38 cellular contexts compared by ENCODE assay signal in the genomic region with DNA sequence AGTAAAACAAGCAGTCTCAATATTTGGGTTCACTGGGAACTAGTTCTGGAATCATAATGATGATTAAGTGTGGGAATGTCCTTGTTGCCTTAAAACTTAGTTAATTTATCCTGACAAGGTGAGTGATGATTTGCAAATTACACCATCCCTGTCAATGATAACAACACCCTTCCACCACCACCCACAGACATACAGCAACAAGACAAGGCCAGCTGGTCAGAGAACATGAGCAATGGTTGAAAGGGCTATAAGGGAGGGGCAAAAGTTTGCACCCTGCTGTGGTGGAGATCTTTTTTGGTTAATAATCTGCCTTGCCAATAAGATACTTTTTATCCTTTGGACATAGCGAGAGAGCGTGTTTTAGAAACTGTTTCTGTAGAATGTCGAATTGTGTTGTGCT.
"Had no signal": no experiment of that assay in that cellular context is flagged by ENCODE, and none has a peak within 500 bp of the region (broad histone marks: within the 10 kb centered on the region; RNA-seq: fewer than 3 reads in every experiment).

No MANE protein-coding gene starts in this region.

- H3K4me1 Mint-ChIP-seq: activated naive CD4-positive, alpha-beta T cell treated with anti-CD3 and anti-CD28 coated beads, Interleukin-2, amount 10 ng/mL, durations not matched to agents 7 days and 5 days; activated naive CD4-positive, alpha-beta T cell treated with anti-CD3 and anti-CD28 coated beads, Interleukin-2, amount 50 U/mL, for 24 hours; activated naive CD8-positive, alpha-beta T cell treated with anti-CD3 and anti-CD28 coated beads for 36 hours; activated naive CD8-positive, alpha-beta T cell treated with anti-CD3 and anti-CD28 coated beads, Interleukin-2, amount 10 ng/mL, durations not matched to agents 7 days and 5 days; activated naive CD8-positive, alpha-beta T cell treated with anti-CD3 and anti-CD28 coated beads, Interleukin-2, amount 50 U/mL, for 24 hours; activated T-helper 17 cell treated with anti-CD3 and anti-CD28 coated beads, Interleukin-2, amount 50 U/mL, for 72 hours; central memory CD8-positive, alpha-beta T cell had no signal

- H3K4me1 ChIP-seq: adrenal gland, ascending aorta, breast epithelium had no signal

- H3K4me3 Mint-ChIP-seq: activated naive CD4-positive, alpha-beta T cell treated with anti-CD3 and anti-CD28 coated beads for 36 hours; activated naive CD4-positive, alpha-beta T cell treated with anti-CD3 and anti-CD28 coated beads, Interleukin-2, amount 10 ng/mL, durations not matched to agents 7 days and 5 days; activated naive CD4-positive, alpha-beta T cell treated with anti-CD3 and anti-CD28 coated beads, Interleukin-2, amount 50 U/mL, for 24 hours; activated naive CD8-positive, alpha-beta T cell; activated naive CD8-positive, alpha-beta T cell treated with anti-CD3 and anti-CD28 coated beads for 36 hours; activated naive CD8-positive, alpha-beta T cell treated with anti-CD3 and anti-CD28 coated beads, Interleukin-2, amount 10 ng/mL, durations not matched to agents 7 days and 5 days; activated naive CD8-positive, alpha-beta T cell treated with anti-CD3 and anti-CD28 coated beads, Interleukin-2, amount 50 U/mL, for 24 hours; activated T-cell treated with anti-CD3 and anti-CD28 coated beads, Interleukin-2, amount 50 U/mL, for 24 hours; activated T-cell treated with anti-CD3 and anti-CD28 coated beads, Interleukin-2, amount 50 U/mL, for 4 hours; activated T-cell treated with anti-CD3 and anti-CD28 coated beads, Interleukin-2, amount 50 U/mL, for 72 hours; activated T-helper 17 cell treated with anti-CD3 and anti-CD28 coated beads, Interleukin-2, amount 50 U/mL, for 72 hours; brain; central memory CD8-positive, alpha-beta T cell had no signal

- ATAC-seq: activated naive CD4-positive, alpha-beta T cell treated with anti-CD3 and anti-CD28 coated beads, Interleukin-2, amount 50 U/mL, for 72 hours; activated naive CD8-positive, alpha-beta T cell treated with anti-CD3 and anti-CD28 coated beads, Interleukin-2, amount 50 U/mL, for 24 hours; activated T-cell treated with anti-CD3 and anti-CD28 coated beads, Interleukin-2, amount 50 U/mL, for 4 hours; activated T-cell treated with anti-CD3 and anti-CD28 coated beads, Interleukin-2, amount 50 U/mL, for 72 hours; activated T-helper 17 cell treated with anti-CD3 and anti-CD28 coated beads, Interleukin-2, amount 50 U/mL, for 72 hours had no signal

- H3K36me3 Mint-ChIP-seq: activated naive CD4-positive, alpha-beta T cell treated with anti-CD3 and anti-CD28 coated beads, Interleukin-2, amount 10 ng/mL, durations not matched to agents 7 days and 5 days; activated naive CD4-positive, alpha-beta T cell treated with anti-CD3 and anti-CD28 coated beads, Interleukin-2, amount 50 U/mL, for 24 hours; activated naive CD4-positive, alpha-beta T cell treated with anti-CD3 and anti-CD28 coated beads, Interleukin-2, amount 50 U/mL, for 72 hours; activated naive CD8-positive, alpha-beta T cell; activated naive CD8-positive, alpha-beta T cell treated with anti-CD3 and anti-CD28 coated beads for 36 hours; activated naive CD8-positive, alpha-beta T cell treated with anti-CD3 and anti-CD28 coated beads, Interleukin-2, amount 10 ng/mL, durations not matched to agents 7 days and 5 days; brain had no signal

- FAIRE-seq: astrocyte, bronchial epithelial cell had no signal

- H3K27ac Mint-ChIP-seq: activated naive CD4-positive, alpha-beta T cell treated with anti-CD3 and anti-CD28 coated beads for 36 hours; activated naive CD4-positive, alpha-beta T cell treated with anti-CD3 and anti-CD28 coated beads, Interleukin-2, amount 10 ng/mL, durations not matched to agents 7 days and 5 days; activated naive CD4-positive, alpha-beta T cell treated with anti-CD3 and anti-CD28 coated beads, Interleukin-2, amount 50 U/mL, for 24 hours; activated naive CD4-positive, alpha-beta T cell treated with anti-CD3 and anti-CD28 coated beads, Interleukin-2, amount 50 U/mL, for 72 hours; activated naive CD8-positive, alpha-beta T cell; activated naive CD8-positive, alpha-beta T cell treated with anti-CD3 and anti-CD28 coated beads for 36 hours; activated naive CD8-positive, alpha-beta T cell treated with anti-CD3 and anti-CD28 coated beads, Interleukin-2, amount 10 ng/mL, durations not matched to agents 7 days and 5 days; activated naive CD8-positive, alpha-beta T cell treated with anti-CD3 and anti-CD28 coated beads, Interleukin-2, amount 50 U/mL, for 24 hours; activated T-cell treated with anti-CD3 and anti-CD28 coated beads, Interleukin-2, amount 50 U/mL, for 24 hours; activated T-cell treated with anti-CD3 and anti-CD28 coated beads, Interleukin-2, amount 50 U/mL, for 72 hours; activated T-helper 17 cell treated with anti-CD3 and anti-CD28 coated beads, Interleukin-2, amount 50 U/mL, for 72 hours; activated T-helper 2 cell treated with anti-CD3 and anti-CD28 coated beads, Interferon-gamma antibody, Interleukin-2, Interleukin-4, amounts not matched to agents 10 μg/mL and 5 μg/mL and 100 μg/mL, durations not matched to agents 14 hours and 24 hours and 36 hours; brain had no signal

- H3K27ac ChIP-seq: adrenal gland, ascending aorta, brain microvascular endothelial cell, breast epithelium, cardiac muscle cell had no signal

- H3K36me3 ChIP-seq: adrenal gland, ascending aorta, brain microvascular endothelial cell, breast epithelium, cardiac muscle cell had no signal

- H3K27me3 ChIP-seq: adrenal gland, ascending aorta, brain microvascular endothelial cell, cardiac muscle cell had no signal

- DNase-seq: activated effector memory CD4-positive, alpha-beta T cell treated with anti-CD3 and anti-CD28 coated beads, Interleukin-2, amount 50 U/mL, for 16 hours; activated effector memory CD4-positive, alpha-beta T cell treated with Interleukin-2 at 50 U/mL for 16 hours; activated gamma-delta T cell; activated gamma-delta T cell treated with Interleukin-2 at 50 U/mL for 16 hours; activated naive CD4-positive, alpha-beta T cell; activated naive CD4-positive, alpha-beta T cell treated with anti-CD3 and anti-CD28 coated beads for 36 hours; activated naive CD4-positive, alpha-beta T cell treated with anti-CD3 and anti-CD28 coated beads, Interleukin-2, amount 10 ng/mL, durations not matched to agents 7 days and 5 days; activated naive CD4-positive, alpha-beta T cell treated with anti-CD3 and anti-CD28 coated beads, Interleukin-2, amount 50 U/mL, for 16 hours; activated naive CD4-positive, alpha-beta T cell treated with Interleukin-2 at 50 U/mL for 16 hours; activated naive CD8-positive, alpha-beta T cell treated with anti-CD3 and anti-CD28 coated beads for 36 hours; activated naive CD8-positive, alpha-beta T cell treated with anti-CD3 and anti-CD28 coated beads, Interleukin-2, amount 10 ng/mL, durations not matched to agents 7 days and 5 days; activated naive CD8-positive, alpha-beta T cell treated with anti-CD3 and anti-CD28 coated beads, Interleukin-2, amount 50 U/mL, for 24 hours; activated T-cell treated with anti-CD3 and anti-CD28 coated beads for 4 hours; activated T-cell treated with anti-CD3 and anti-CD28 coated beads, Interleukin-2, amount 50 U/mL, for 1 hour; activated T-cell treated with anti-CD3 and anti-CD28 coated beads, Interleukin-2, amount 50 U/mL, for 24 hours; activated T-cell treated with anti-CD3 and anti-CD28 coated beads, Interleukin-2, amount 50 U/mL, for 4 hours; activated T-cell treated with anti-CD3 and anti-CD28 coated beads, Interleukin-2, amount 50 U/mL, for 48 hours; activated T-cell treated with anti-CD3 and anti-CD28 coated beads, Interleukin-2, amount 50 U/mL, for 72 hours; adrenal gland; amniotic stem cell; anterior cingulate cortex; aorta; brain microvascular endothelial cell; caudate nucleus; central memory CD4-positive, alpha-beta T cell; cerebellar nuclear complex had no signal

- H3K9me3 ChIP-seq: adrenal gland, ascending aorta, breast epithelium had no signal

- H3K9me3 Mint-ChIP-seq: activated naive CD4-positive, alpha-beta T cell treated with anti-CD3 and anti-CD28 coated beads for 36 hours; activated naive CD4-positive, alpha-beta T cell treated with anti-CD3 and anti-CD28 coated beads, Interleukin-2, amount 10 ng/mL, durations not matched to agents 7 days and 5 days; activated naive CD4-positive, alpha-beta T cell treated with anti-CD3 and anti-CD28 coated beads, Interleukin-2, amount 50 U/mL, for 24 hours; activated naive CD8-positive, alpha-beta T cell treated with anti-CD3 and anti-CD28 coated beads for 36 hours; activated naive CD8-positive, alpha-beta T cell treated with anti-CD3 and anti-CD28 coated beads, Interleukin-2, amount 10 ng/mL, durations not matched to agents 7 days and 5 days; activated naive CD8-positive, alpha-beta T cell treated with anti-CD3 and anti-CD28 coated beads, Interleukin-2, amount 50 U/mL, for 24 hours; activated T-cell treated with anti-CD3 and anti-CD28 coated beads, Interleukin-2, amount 50 U/mL, for 24 hours; activated T-cell treated with anti-CD3 and anti-CD28 coated beads, Interleukin-2, amount 50 U/mL, for 4 hours; activated T-helper 17 cell treated with anti-CD3 and anti-CD28 coated beads, Interleukin-2, amount 50 U/mL, for 72 hours; activated T-helper 2 cell treated with anti-CD3 and anti-CD28 coated beads, Interferon-gamma antibody, Interleukin-2, Interleukin-4, amounts not matched to agents 10 μg/mL and 5 μg/mL and 100 μg/mL, durations not matched to agents 14 hours and 24 hours and 36 hours; central memory CD8-positive, alpha-beta T cell had no signal

- H3K4me3 ChIP-seq: adrenal gland, ascending aorta, breast epithelium, cardiac muscle cell had no signal
